In genomic region chr17:31373150-31374082, GRCh38 we compare ENCODE assay signal across 8 cellular contexts. TPM values are rescaled to one million over a fixed set of nuclear protein-coding genes. Genes with fewer than 3 reads are reported as not detected.
A peak's percentile ranks its signal among the peaks of the same experiment; 100 is the strongest.
DNase-seq lines count a peak whose midpoint lies in the region; ATAC-seq and TF ChIP-seq lines count a peak whose summit lies in the region.

No MANE protein-coding gene starts in this region.

- H3K4me1 Mint-ChIP-seq in activated T-cell treated with anti-CD3 and anti-CD28 coated beads, Interleukin-2, amount 50 U/mL, for 72 hours (ENCODE audit: low read depth), result peaks cover 23% of the 10 kb centered on the region
- H3K4me1 Mint-ChIP-seq in T-cell, result peaks cover 17 to 26% (median 18%) of the 10 kb centered on the region in 3 donors
- peaks cover 17% of the 10 kb centered on the region for H3K4me1 Mint-ChIP-seq in activated CD4-positive, alpha-beta memory T cell treated with anti-CD3 and anti-CD28 coated beads, Interleukin-2, amount 10 ng/mL, durations not matched to agents 7 days and 5 days

- no peak overlapping the region for H4K91ac ChIP-seq in trophoblast cell (ENCODE audit: low read depth, low read length)

- H3K4ac ChIP-seq in trophoblast cell (ENCODE audit: low read depth, low read length), result no peak overlapping the region

- no peaks in the 10 kb centered on the region for H3K9me3 ChIP-seq in MM.1S (replicated peaks; ENCODE audit: insufficient read depth, low read length)
- no peaks in the 10 kb centered on the region for H3K9me3 ChIP-seq in trophoblast cell (ENCODE audit: insufficient read depth, low read depth, low read length)

- H3K36me3 ChIP-seq in MM.1S (replicated peaks; ENCODE audit: insufficient read depth, low read length) (no peaks in the 10 kb centered on the region), trophoblast cell (ENCODE audit: control insufficient read depth in 1 of 2, insufficient read depth in 2 of 2, low read length in 2 of 2) (peaks cover 0 to 5% of the 10 kb centered on the region in 2 experiments)

- no peaks in the 10 kb centered on the region for H3K9me3 Mint-ChIP-seq in activated T-cell treated with anti-CD3 and anti-CD28 coated beads, Interleukin-2, amount 50 U/mL, for 72 hours
- H3K9me3 Mint-ChIP-seq in T-cell, result no peaks in the 10 kb centered on the region
- no peaks in the 10 kb centered on the region for H3K9me3 Mint-ChIP-seq in activated CD4-positive, alpha-beta memory T cell treated with anti-CD3 and anti-CD28 coated beads, Interleukin-2, amount 10 ng/mL, durations not matched to agents 7 days and 5 days

- H3K27me3 Mint-ChIP-seq in activated T-cell treated with anti-CD3 and anti-CD28 coated beads, Interleukin-2, amount 50 U/mL, for 72 hours (ENCODE audit: low read depth), result no peaks in the 10 kb centered on the region
- no peaks in the 10 kb centered on the region for H3K27me3 Mint-ChIP-seq in T-cell
- no peaks in the 10 kb centered on the region for H3K27me3 Mint-ChIP-seq in activated CD4-positive, alpha-beta memory T cell treated with anti-CD3 and anti-CD28 coated beads, Interleukin-2, amount 10 ng/mL, durations not matched to agents 7 days and 5 days

- no peak overlapping the region for H2BK5ac ChIP-seq in trophoblast cell (ENCODE audit: low read depth, low read length, poor library complexity)

- H4K8ac ChIP-seq in trophoblast cell (ENCODE audit: low read depth, low read length), result no peak overlapping the region

- no peaks in the 10 kb centered on the region for H3K79me1 ChIP-seq in trophoblast cell (ENCODE audit: low read length)

- peak; percentile 72 for TF ChIP-seq CTCF in MM.1S (IDR thresholded peaks at IDR 0.05; ENCODE audit: low read length)
- peak; percentile 70 for TF ChIP-seq CTCF in fibroblast of villous mesenchyme (IDR thresholded peaks at IDR 0.05; ENCODE audit: insufficient read depth, low read depth, low read length)

- H3K9me2 ChIP-seq in MM.1S (replicated peaks; ENCODE audit: insufficient read depth, low read length), result no peaks in the 10 kb centered on the region

- no peak overlapping the region for H3K27ac Mint-ChIP-seq in activated T-cell treated with anti-CD3 and anti-CD28 coated beads, Interleukin-2, amount 50 U/mL, for 72 hours
- H3K27ac Mint-ChIP-seq in T-cell, result no peak overlapping the region
- H3K27ac Mint-ChIP-seq in activated CD4-positive, alpha-beta memory T cell treated with anti-CD3 and anti-CD28 coated beads, Interleukin-2, amount 10 ng/mL, durations not matched to agents 7 days and 5 days, result no peak overlapping the region

- H2BK120ac ChIP-seq in trophoblast cell (ENCODE audit: insufficient read depth, low read length, poor library complexity), result no peak overlapping the region

- DNase-seq in activated T-cell treated with anti-CD3 and anti-CD28 coated beads, Interleukin-2, amount 50 U/mL, for 72 hours, result peak in 1 of 2 donors; percentile 39
- no peak for DNase-seq in activated T-cell treated with anti-CD3 and anti-CD28 coated beads, Interleukin-2, amount 50 U/mL, for 1 hour
- DNase-seq in MM.1S (peak; percentile 74), T-cell (peak in 9 of 34 experiments; percentile 17 to 45 (median 25)), fibroblast of villous mesenchyme (ENCODE audit: low read depth) (peak; percentile 68), trophoblast cell (peak; percentile 23 to 66)
- no peak for DNase-seq in activated CD4-positive, alpha-beta memory T cell treated with anti-CD3 and anti-CD28 coated beads, Interleukin-2, amount 10 ng/mL, durations not matched to agents 7 days and 5 days
- no peak for DNase-seq in activated CD8-positive, alpha-beta memory T cell treated with anti-CD3 and anti-CD28 coated beads for 24 hours

- H3K27me3 ChIP-seq in MM.1S (replicated peaks; ENCODE audit: insufficient read depth, low read length) (no peaks in the 10 kb centered on the region), trophoblast cell (ENCODE audit: insufficient read depth, low read length) (no peaks in the 10 kb centered on the region)

- no peak overlapping the region for H3K23ac ChIP-seq in trophoblast cell (ENCODE audit: low read length)

- POLR2A ChIA-PET in T-cell (lab: Charles Lee), result no interaction called here
- POLR2A ChIA-PET in activated CD4-positive, alpha-beta memory T cell treated with anti-CD3 and anti-CD28 coated beads, Interleukin-2, amount 10 ng/mL, durations not matched to agents 7 days and 5 days (lab: Charles Lee), result interaction anchor here (1.0 to 2.2 kb wide), 3 partner anchors 55 to 63 kb away, joined by 4 to 6 read pairs (median 6); partner anchors contain the start of gene EVI2B

- no peak overlapping the region for H3K18ac ChIP-seq in trophoblast cell (ENCODE audit: low read length)

- no peaks in the 10 kb centered on the region for H4K20me1 ChIP-seq in MM.1S (ENCODE audit: insufficient read depth, low read length)

- H3K27ac ChIP-seq in MM.1S (ENCODE audit: low read length), result no peak overlapping the region
- H3K27ac ChIP-seq in trophoblast cell (ENCODE audit: low read depth, low read length), result no peak overlapping the region

- no peak overlapping the region for H3K4me3 ChIP-seq in MM.1S (ENCODE audit: low read length)
- no peak overlapping the region for H3K4me3 ChIP-seq in fibroblast of villous mesenchyme (ENCODE audit: low read depth, low read length)
- no peak overlapping the region for H3K4me3 ChIP-seq in trophoblast cell (ENCODE audit: low read depth, low read length)

- H3K4me1 ChIP-seq in MM.1S (ENCODE audit: low read length) (peaks cover 20% of the 10 kb centered on the region), trophoblast cell (ENCODE audit: control insufficient read depth in 1 of 2, insufficient read depth in 2 of 2, low read length in 2 of 2) (no peaks in the 10 kb centered on the region)

- H3K4me2 ChIP-seq in MM.1S (ENCODE audit: low read depth, low read length) (no peak overlapping the region), trophoblast cell (ENCODE audit: low read length) (no peak overlapping the region)

- WGBS in trophoblast cell (ENCODE audit: extremely low coverage, insufficient coverage, insufficient read length), result no CpG with 5 or more reads among the region's 9 CpGs

- H2AFZ ChIP-seq in MM.1S (ENCODE audit: low read length), result no peak overlapping the region
- no peak overlapping the region for H2AFZ ChIP-seq in trophoblast cell (ENCODE audit: insufficient read depth, low read length, poor library complexity)

- H3K79me2 ChIP-seq in MM.1S (ENCODE audit: low read length) (no peaks in the 10 kb centered on the region), trophoblast cell (ENCODE audit: control insufficient read depth, insufficient read depth, low read length, poor library complexity) (no peaks in the 10 kb centered on the region)

- H3K9ac ChIP-seq in MM.1S (ENCODE audit: low read length) (no peak overlapping the region), trophoblast cell (ENCODE audit: low read length) (no peak overlapping the region)

- no peaks in the 10 kb centered on the region for H3K36me3 Mint-ChIP-seq in activated T-cell treated with anti-CD3 and anti-CD28 coated beads, Interleukin-2, amount 50 U/mL, for 72 hours (ENCODE audit: insufficient read depth in 2 of 2)
- peaks cover 24% of the 10 kb centered on the region for H3K36me3 Mint-ChIP-seq in T-cell
- H3K36me3 Mint-ChIP-seq in activated CD4-positive, alpha-beta memory T cell treated with anti-CD3 and anti-CD28 coated beads, Interleukin-2, amount 10 ng/mL, durations not matched to agents 7 days and 5 days (ENCODE audit: low read depth), result no peaks in the 10 kb centered on the region

- H3K14ac ChIP-seq in trophoblast cell (ENCODE audit: low read length), result no peak overlapping the region

- H4K12ac ChIP-seq in trophoblast cell (ENCODE audit: low read depth, low read length), result no peak overlapping the region

- H2BK12ac ChIP-seq in trophoblast cell (ENCODE audit: low read length), result no peak overlapping the region

- H3K4me3 Mint-ChIP-seq in activated T-cell treated with anti-CD3 and anti-CD28 coated beads, Interleukin-2, amount 50 U/mL, for 72 hours, result no peak overlapping the region
- H3K4me3 Mint-ChIP-seq in T-cell, result no peak overlapping the region
- no peak overlapping the region for H3K4me3 Mint-ChIP-seq in activated CD4-positive, alpha-beta memory T cell treated with anti-CD3 and anti-CD28 coated beads, Interleukin-2, amount 10 ng/mL, durations not matched to agents 7 days and 5 days

- CTCF ChIA-PET in T-cell (lab: Charles Lee), result interaction anchor here (0.6 to 2.0 kb wide), 5 partner anchors 13 to 266 kb away, joined by 3 to 6 read pairs (median 4); no protein-coding TSS in a partner anchor
- CTCF ChIA-PET in activated CD4-positive, alpha-beta memory T cell treated with anti-CD3 and anti-CD28 coated beads, Interleukin-2, amount 10 ng/mL, durations not matched to agents 7 days and 5 days (lab: Charles Lee), result interaction anchor here (0.6 to 2.3 kb wide), 16 partner anchors 10 to 365 kb away, joined by 3 to 14 read pairs (median 5); no protein-coding TSS in a partner anchor

- ATAC-seq in activated T-cell treated with anti-CD3 and anti-CD28 coated beads, Interleukin-2, amount 50 U/mL, for 72 hours (replicated peaks in 1 of 2), result peak; percentile 57 to 73
- ATAC-seq in T-cell (replicated peaks in 1 of 4), result peak; percentile 67 to 85 (median 78)

- no peak overlapping the region for H2AK5ac ChIP-seq in trophoblast cell (ENCODE audit: low read length)

- 0 out of 2 replicates have a peak, but pooled peaks cover 5% of the 10 kb centered on the region for H3F3A ChIP-seq in MM.1S (ENCODE audit: insufficient read depth, low read length)

RNA-seq across cellular contexts. Expression of gene RAB11FIP4, which starts 18.1 kb away (rescaled TPM):
- 10 to 100 TPM; 39.1 to 40.8 TPM for total RNA-seq in activated T-cell treated with anti-CD3 and anti-CD28 coated beads, Interleukin-2, amount 50 U/mL, for 72 hours
- total RNA-seq in T-cell, result 10 to 100 TPM; 45.6 to 72.6 (median 50.1) TPM
- total RNA-seq in fibroblast of villous mesenchyme, result under 0.01 TPM in 2 replicates
- 83.8 and 85.8 TPM in 2 replicates for polyA plus RNA-seq in trophoblast cell (2013)
- total RNA-seq in activated CD4-positive, alpha-beta memory T cell treated with anti-CD3 and anti-CD28 coated beads, Interleukin-2, amount 10 ng/mL, durations not matched to agents 7 days and 5 days, result 10 to 100 TPM; 38.6 to 41.1 TPM

RNA-seq across cellular contexts. Expression of gene EVI2A, which starts 52.0 kb away (rescaled TPM):
- 10 to 100 TPM; 31.9 to 39.3 TPM for total RNA-seq in activated T-cell treated with anti-CD3 and anti-CD28 coated beads, Interleukin-2, amount 50 U/mL, for 72 hours
- 10 to 100 TPM; 42.3 to 84.9 (median 80.0) TPM for total RNA-seq in T-cell
- 0.32 and 0.43 TPM in 2 replicates for total RNA-seq in fibroblast of villous mesenchyme
- polyA plus RNA-seq in trophoblast cell (2013), result 0.11 and 0.14 TPM in 2 replicates
- total RNA-seq in activated CD4-positive, alpha-beta memory T cell treated with anti-CD3 and anti-CD28 coated beads, Interleukin-2, amount 10 ng/mL, durations not matched to agents 7 days and 5 days, result 100 to 1,000 TPM; 109 to 110 TPM

RNA-seq across cellular contexts. Expression of gene EVI2B, which starts 59.6 kb away (rescaled TPM):
- total RNA-seq in activated T-cell treated with anti-CD3 and anti-CD28 coated beads, Interleukin-2, amount 50 U/mL, for 72 hours, result 10 to 100 TPM; 28.0 to 37.3 TPM
- total RNA-seq in T-cell, result 100 to 1,000 TPM in 4 of 5 donors, 10 to 100 TPM in 1; 86.2 to 130 (median 111) TPM
- under 0.01 TPM in 2 replicates for total RNA-seq in fibroblast of villous mesenchyme
- polyA plus RNA-seq in trophoblast cell (2013), result not detected in 2 replicates
- 100 to 1,000 TPM; 109 TPM for total RNA-seq in activated CD4-positive, alpha-beta memory T cell treated with anti-CD3 and anti-CD28 coated beads, Interleukin-2, amount 10 ng/mL, durations not matched to agents 7 days and 5 days

Comparison
In these comparisons a context has a peak if more than half of its experiments do, and no peak if none do; other contexts are left out.
1. DNase-seq: peak in MM.1S (single experiment), fibroblast of villous mesenchyme (single experiment) and trophoblast cell (2 of 2); none in activated T-cell treated with anti-CD3 and anti-CD28 coated beads, Interleukin-2, amount 50 U/mL, for 1 hour (single experiment), activated CD4-positive, alpha-beta memory T cell treated with anti-CD3 and anti-CD28 coated beads, Interleukin-2, amount 10 ng/mL, durations not matched to agents 7 days and 5 days (single experiment) and activated CD8-positive, alpha-beta memory T cell treated with anti-CD3 and anti-CD28 coated beads for 24 hours (single experiment).
2. RNA of gene RAB11FIP4, which starts 18.1 kb away (total RNA-seq): 45.6 to 72.6 TPM in T-cell, 38.6 to 41.1 TPM in activated CD4-positive, alpha-beta memory T cell treated with anti-CD3 and anti-CD28 coated beads, Interleukin-2, amount 10 ng/mL, durations not matched to agents 7 days and 5 days and 39.1 to 40.8 TPM in activated T-cell treated with anti-CD3 and anti-CD28 coated beads, Interleukin-2, amount 50 U/mL, for 72 hours; under 0.01 TPM in fibroblast of villous mesenchyme; every median in the first group is over 10 times any median in the second.
3. RNA of gene EVI2A, which starts 52.0 kb away (total RNA-seq): 109 to 110 TPM in activated CD4-positive, alpha-beta memory T cell treated with anti-CD3 and anti-CD28 coated beads, Interleukin-2, amount 10 ng/mL, durations not matched to agents 7 days and 5 days, 42.3 to 84.9 TPM in T-cell and 31.9 to 39.3 TPM in activated T-cell treated with anti-CD3 and anti-CD28 coated beads, Interleukin-2, amount 50 U/mL, for 72 hours; 0.32 to 0.43 TPM in fibroblast of villous mesenchyme; every median in the first group is over 10 times any median in the second.
4. RNA of gene EVI2B, which starts 59.6 kb away (total RNA-seq): 86.2 to 130 TPM in T-cell, 109 TPM in activated CD4-positive, alpha-beta memory T cell treated with anti-CD3 and anti-CD28 coated beads, Interleukin-2, amount 10 ng/mL, durations not matched to agents 7 days and 5 days and 28.0 to 37.3 TPM in activated T-cell treated with anti-CD3 and anti-CD28 coated beads, Interleukin-2, amount 50 U/mL, for 72 hours; under 0.01 TPM in fibroblast of villous mesenchyme; every median in the first group is over 10 times any median in the second.